In the genomic region with DNA sequence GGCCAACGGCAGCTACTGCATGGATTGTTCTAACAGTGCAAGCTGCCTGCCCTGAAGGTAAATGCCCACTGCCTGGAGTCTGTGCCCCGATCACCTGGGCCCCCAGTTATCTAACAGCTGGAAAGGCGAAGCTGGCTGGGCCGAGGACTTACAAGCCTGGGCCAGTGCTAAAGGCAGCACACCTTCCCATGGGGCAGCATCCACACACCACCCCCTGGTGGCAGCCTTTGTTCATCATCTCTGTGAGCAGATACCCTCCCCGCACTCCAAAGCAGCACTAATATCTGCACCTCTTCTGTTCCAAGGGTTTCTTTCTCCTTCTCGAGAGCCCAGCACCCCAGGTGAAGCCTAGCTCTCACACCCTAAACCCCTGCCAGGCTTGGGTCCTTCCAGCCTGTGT, we compare ENCODE assay signal across 8 cellular contexts. TPM values are rescaled to one million over a fixed set of nuclear protein-coding genes. Genes with fewer than 3 reads are reported as not detected.
DNase-seq lines count a peak whose midpoint lies in the region; ATAC-seq and TF ChIP-seq lines count a peak whose summit lies in the region.

No MANE protein-coding gene starts in this region.

- H3K79me2 ChIP-seq in DND-41 (ENCODE audit: insufficient read depth, low read length), result no peaks in the 10 kb centered on the region
- H3K79me2 ChIP-seq in SU-DHL-6 (ENCODE audit: insufficient read depth, low read length), result no peaks in the 10 kb centered on the region

- peak; percentile 55 for DNase-seq in DND-41
- DNase-seq in KBM-7, result peak; percentile 60
- peak; percentile 56 for DNase-seq in prostate gland (ENCODE audit: low spot score)
- DNase-seq in SHP77 treated with DMSO at 0.1 percent for 48 hours (lab: John Stamatoyannopoulos, UW), result no peak
- no peak for DNase-seq in G401 (ENCODE audit: low spot score)

- WGBS in prostate gland, result 63% methylated on average over 6 of the region's 6 CpGs

- peak; percentile 61 for TF ChIP-seq CTCF in DND-41 (IDR thresholded peaks at IDR 0.05; ENCODE audit: borderline replicate concordance, extremely low read depth, low read length, poor library complexity, severe bottlenecking)
- TF ChIP-seq CTCF in SU-DHL-6 (IDR thresholded peaks at IDR 0.05; ENCODE audit: insufficient read depth, low read length, poor library complexity, severe bottlenecking), result peak; percentile 36
- peak in 2 of 4 experiments; percentile 55 to 65 for TF ChIP-seq CTCF in prostate gland (IDR thresholded peaks at IDR 0.05)

- H3K4me2 ChIP-seq in DND-41 (ENCODE audit: insufficient read depth, low read length), result no peak overlapping the region
- no peak overlapping the region for H3K4me2 ChIP-seq in SU-DHL-6 (ENCODE audit: low read depth, low read length, poor library complexity, severe bottlenecking)

- no peaks in the 10 kb centered on the region for H3K9me3 ChIP-seq in DND-41 (ENCODE audit: insufficient read depth, low read length, severe bottlenecking)
- H3K9me3 ChIP-seq in SU-DHL-6 (ENCODE audit: insufficient read depth, low read length), result no peaks in the 10 kb centered on the region
- H3K9me3 ChIP-seq in prostate gland, result no peaks in the 10 kb centered on the region

- no peaks in the 10 kb centered on the region for H3K9me2 ChIP-seq in SU-DHL-6 (replicated peaks; ENCODE audit: insufficient read depth, low read length)

- H2AFZ ChIP-seq in DND-41 (ENCODE audit: low read depth, low read length) (no peak overlapping the region), SU-DHL-6 (ENCODE audit: low read depth, low read length, severe bottlenecking) (no peak overlapping the region)

- H3K27ac ChIP-seq in DND-41 (ENCODE audit: low read length), result no peak overlapping the region
- H3K27ac ChIP-seq in SU-DHL-6 (ENCODE audit: low read depth, low read length), result no peak overlapping the region
- H3K27ac ChIP-seq in prostate gland, result no peak overlapping the region

- H3F3A ChIP-seq in SU-DHL-6 (ENCODE audit: insufficient read depth), result no peaks in the 10 kb centered on the region

- intact Hi-C loops in prostate gland (cut with DNase I), result loop anchor here (2.0 to 10.0 kb wide), 4 partner anchors 141 to 391 kb away; no protein-coding TSS in a partner anchor

- H4K20me1 ChIP-seq in DND-41 (ENCODE audit: insufficient read depth, low read length) (no peaks in the 10 kb centered on the region), SU-DHL-6 (ENCODE audit: low read depth, low read length) (no peaks in the 10 kb centered on the region)

- H3K9ac ChIP-seq in DND-41 (ENCODE audit: low read depth, low read length), result no peak overlapping the region
- H3K9ac ChIP-seq in SU-DHL-6 (ENCODE audit: low read length), result no peak overlapping the region

- TF ChIP-seq POLR2A in prostate gland (IDR thresholded peaks at IDR 0.05), result no peak

- in situ Hi-C loops in KBM-7 (cut with MboI; ENCODE audit: low pct_unique_long_range_greater_than_20kb, low sequenced_read_pairs) (loop anchor here (10.0 kb wide), 1 partner anchor 249 kb away; no protein-coding TSS in a partner anchor), G401 (cut with HindIII; ENCODE audit: low sequenced_read_pairs) (no loop called here)

- ATAC-seq in DND-41 (ENCODE audit: insufficient read depth, low read depth) (peak; percentile 86), GM19467 (IDR thresholded peaks at IDR 0.05; ENCODE audit: unreplicated experiment) (peak; percentile 45), esophagus mucosa (peak; percentile 81)

- H3K27me3 ChIP-seq in DND-41 (ENCODE audit: insufficient read depth, low read length, poor library complexity) (no peaks in the 10 kb centered on the region), SU-DHL-6 (ENCODE audit: low read length) (no peaks in the 10 kb centered on the region), prostate gland (replicated peaks; ENCODE audit: insufficient read depth) (no peaks in the 10 kb centered on the region)

- H3K36me3 ChIP-seq in DND-41 (ENCODE audit: insufficient read depth, low read length) (no peaks in the 10 kb centered on the region), SU-DHL-6 (ENCODE audit: low read length) (no peaks in the 10 kb centered on the region), prostate gland (no peaks in the 10 kb centered on the region)

- H3K4me1 ChIP-seq in DND-41 (ENCODE audit: insufficient read depth, low read length) (no peaks in the 10 kb centered on the region), prostate gland (replicated peaks) (no peaks in the 10 kb centered on the region)

- no peak overlapping the region for H3K4me3 ChIP-seq in DND-41 (ENCODE audit: low read depth in 1 of 2, low read length in 2 of 2)
- H3K4me3 ChIP-seq in SU-DHL-6 (ENCODE audit: insufficient read depth, low read length, poor library complexity, severe bottlenecking), result no peak overlapping the region
- H3K4me3 ChIP-seq in prostate gland, result no peak overlapping the region

RNA-seq across cellular contexts. Expression of a gene that starts 7.6 kb away (rescaled TPM):
- total RNA-seq in esophagus mucosa (21.5 TPM), prostate gland (10 to 100 TPM in 1 of 2 donors, 1 to 10 TPM in 1; 9.8 to 15.3 TPM)
- total RNA-seq in G401 (2014; rRNA removed; shearing (Covaris generic)), result not detected in 2 replicates

Comparison
In these comparisons a context has a peak if more than half of its experiments do, and no peak if none do; other contexts are left out.
1. DNase-seq: peak in DND-41 (single experiment), KBM-7 (single experiment) and prostate gland (single experiment); none in SHP77 treated with DMSO at 0.1 percent for 48 hours (single experiment) and G401 (single experiment).
2. RNA of a gene that starts 7.6 kb away (total RNA-seq): 21.5 TPM in esophagus mucosa (single experiment) and 9.8 to 15.3 TPM in prostate gland; not detected in G401; every median in the first group is over 10 times any median in the second.
3. Peak in every context shown above with its lines, with median percentiles within 50 percentile points of each other: ATAC-seq.